Comparison of ENCODE assay signal across 13 cellular contexts in the genomic region with DNA sequence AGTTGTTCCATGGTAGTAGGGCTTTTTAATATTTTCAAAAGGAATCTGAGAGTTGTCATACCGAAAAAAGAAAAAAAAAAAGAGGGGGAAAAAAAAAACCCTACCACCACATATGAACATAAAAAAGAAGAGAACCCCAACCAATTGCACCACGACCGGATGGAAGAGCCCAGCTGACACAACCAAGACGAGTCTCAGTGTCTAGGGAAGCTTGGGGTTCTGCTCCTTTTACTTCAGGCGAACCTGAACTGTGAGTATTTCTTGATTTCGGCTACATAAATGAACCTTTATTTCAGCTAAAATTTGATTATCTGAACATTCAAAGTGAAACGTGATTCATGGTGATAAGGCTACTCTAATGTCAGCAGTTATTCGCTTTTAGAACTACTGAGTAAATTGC. TPM values are rescaled to one million over a fixed set of nuclear protein-coding genes. Genes with fewer than 3 reads are reported as not detected.
A peak's percentile ranks its signal among the peaks of the same experiment; 100 is the strongest.
DNase-seq lines count a peak whose midpoint lies in the region; ATAC-seq, FAIRE-seq and TF ChIP-seq lines count a peak whose summit lies in the region.
"Had no signal": no experiment of that assay in that cellular context is flagged by ENCODE, and none has a peak within 500 bp of the region (broad histone marks: within the 10 kb centered on the region; RNA-seq: fewer than 3 reads in every experiment).

A gene with protein sequence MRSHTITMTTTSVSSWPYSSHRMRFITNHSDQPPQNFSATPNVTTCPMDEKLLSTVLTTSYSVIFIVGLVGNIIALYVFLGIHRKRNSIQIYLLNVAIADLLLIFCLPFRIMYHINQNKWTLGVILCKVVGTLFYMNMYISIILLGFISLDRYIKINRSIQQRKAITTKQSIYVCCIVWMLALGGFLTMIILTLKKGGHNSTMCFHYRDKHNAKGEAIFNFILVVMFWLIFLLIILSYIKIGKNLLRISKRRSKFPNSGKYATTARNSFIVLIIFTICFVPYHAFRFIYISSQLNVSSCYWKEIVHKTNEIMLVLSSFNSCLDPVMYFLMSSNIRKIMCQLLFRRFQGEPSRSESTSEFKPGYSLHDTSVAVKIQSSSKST (plus strand): TSS at position 139 of the 400 bp plus-strand sequence. CDS start 6,661 bp downstream, outside the sequence.

- no peak for TF ChIP-seq POLR2A in H1 (IDR thresholded peaks at IDR 0.05; ENCODE audit: control extremely low read depth in 1 of 2, low read depth in 2 of 2, low read length in 2 of 2)

- 77% methylated on average over 7 of the region's 8 CpGs; no CpG with 5 or more reads in 1 of the 2 experiments for WGBS in H1 (ENCODE audit: extremely low coverage in 1 of 2, insufficient coverage in 1 of 2, insufficient read length in 1 of 2, insufficient replicate concordance in 2 of 2, low coverage in 1 of 2, low lambda C conversion rate in 2 of 2, missing lambda C conversion rate in 1 of 2), 2 experiments

- no peaks in the 10 kb centered on the region for H3K9me2 ChIP-seq in OCI-LY1 (ENCODE audit: low read depth, low read length)

- H3K4me3 Mint-ChIP-seq in stimulated activated naive CD8-positive, alpha-beta T cell treated with anti-CD3 and anti-CD28 coated beads, Interleukin-15, Interleukin-2, amounts not matched to agents 100 ng/mL and 50 ng/mL, for 24 hours, result peak within 1 kb of the TSS; percentile 55
- H3K4me3 Mint-ChIP-seq: central memory CD8-positive, alpha-beta T cell; H9 had no signal

- peak; percentile 28 for FAIRE-seq in H1 (lab: Jason Lieb, UNC)

- H3K56ac ChIP-seq in H1 (replicated peaks; ENCODE audit: insufficient read length, low read depth, low read length), result no peak within 1 kb of the TSS

- no peak for ATAC-seq in HG02870 (IDR thresholded peaks at IDR 0.05; ENCODE audit: unreplicated experiment)
- ATAC-seq in GM21529 (IDR thresholded peaks at IDR 0.05; ENCODE audit: unreplicated experiment), result no peak

- H3K27ac ChIP-seq in OCI-LY1 (ENCODE audit: low read depth, low read length, poor library complexity, severe bottlenecking) (peak within 1 kb of the TSS; percentile 60), H1 (ENCODE audit: low read depth, low read length) (no peak within 1 kb of the TSS)
- H3K27ac ChIP-seq: ovary had no signal

- peak within 1 kb of the TSS; percentile 68 for H3K27ac Mint-ChIP-seq in stimulated activated naive CD8-positive, alpha-beta T cell treated with anti-CD3 and anti-CD28 coated beads, Interleukin-15, Interleukin-2, amounts not matched to agents 100 ng/mL and 50 ng/mL, for 24 hours
- H3K27ac Mint-ChIP-seq: H9 had no signal

- POLR2A ChIA-PET in H1 (lab: Charles Lee; ENCODE audit: partially characterized antibody), result interaction anchor here (0.7 kb wide), 1 partner anchor 29 kb away, joined by 3 read pairs; no protein-coding TSS in a partner anchor

- no peak within 1 kb of the TSS for H2BK20ac ChIP-seq in H1 (ENCODE audit: low read length)

- no peaks in the 10 kb centered on the region for H3K36me3 Mint-ChIP-seq in stimulated activated naive CD8-positive, alpha-beta T cell treated with anti-CD3 and anti-CD28 coated beads, Interleukin-15, Interleukin-2, amounts not matched to agents 100 ng/mL and 50 ng/mL, for 24 hours (ENCODE audit: low read depth)

- no peaks in the 10 kb centered on the region for H3K9me3 ChIP-seq in OCI-LY1 (ENCODE audit: low read length)
- no peaks in the 10 kb centered on the region for H3K9me3 ChIP-seq in H1 (ENCODE audit: insufficient read depth in 2 of 2, low read depth in 1 of 2, low read length in 1 of 2)
- H3K9me3 ChIP-seq: ovary had no signal

- H3K4me1 Mint-ChIP-seq in stimulated activated naive CD8-positive, alpha-beta T cell treated with anti-CD3 and anti-CD28 coated beads, Interleukin-15, Interleukin-2, amounts not matched to agents 100 ng/mL and 50 ng/mL, for 24 hours (ENCODE audit: low read depth), result peaks cover 63% of the 10 kb centered on the region
- H3K4me1 Mint-ChIP-seq: H9 had no signal

- no peak within 1 kb of the TSS for H4K5ac ChIP-seq in H1 (ENCODE audit: insufficient read length, low read depth, low read length)

- H2BK15ac ChIP-seq in H1 (ENCODE audit: low read length), result no peak within 1 kb of the TSS

- H3K4ac ChIP-seq in H1 (replicated peaks; ENCODE audit: insufficient read length, low read depth, low read length), result no peak within 1 kb of the TSS

- H3K4me1 ChIP-seq in OCI-LY1 (ENCODE audit: insufficient read depth, low read length, severe bottlenecking) (peaks cover 68% of the 10 kb centered on the region), H1 (replicated peaks in 1 of 4; ENCODE audit: control insufficient read depth in 3 of 4, insufficient read depth in 4 of 4, low read length in 3 of 4) (no peaks in the 10 kb centered on the region)

- H3K4me3 ChIP-seq in OCI-LY1 (ENCODE audit: low read depth, low read length, poor library complexity, severe bottlenecking), result peak within 1 kb of the TSS; percentile 23
- H3K4me3 ChIP-seq in H1 (ENCODE audit: extremely low read depth in 1 of 4, insufficient read depth in 2 of 4, low read depth in 3 of 4, low read length in 4 of 4), result no peak within 1 kb of the TSS
- H3K4me3 ChIP-seq: ovary had no signal

- H4K20me1 ChIP-seq in OCI-LY1 (ENCODE audit: insufficient read depth, low read length) (no peaks in the 10 kb centered on the region), H1 (replicated peaks in 1 of 2; ENCODE audit: control insufficient read depth in 1 of 2, insufficient read depth in 2 of 2, low read length in 2 of 2) (no peaks in the 10 kb centered on the region)

- H2AFZ ChIP-seq in OCI-LY1 (ENCODE audit: low read length), result no peak within 1 kb of the TSS
- no peak within 1 kb of the TSS for H2AFZ ChIP-seq in H1 (ENCODE audit: low read length)

- H3K36me3 ChIP-seq in OCI-LY1 (ENCODE audit: insufficient read depth, low read length) (peaks cover 4% of the 10 kb centered on the region; the same call in 1 of the 2 replicates), H1 (ENCODE audit: control insufficient read depth in 2 of 4, insufficient read depth in 4 of 4, low read length in 3 of 4) (no peaks in the 10 kb centered on the region)
- H3K36me3 ChIP-seq: ovary had no signal

- H2BK120ac ChIP-seq in H1 (replicated peaks; ENCODE audit: low read depth, low read length), result no peak within 1 kb of the TSS

- no peak within 1 kb of the TSS for H2BK12ac ChIP-seq in H1 (ENCODE audit: low read depth, low read length)

- no peak within 1 kb of the TSS for H3K23ac ChIP-seq in H1 (ENCODE audit: insufficient read length)

- H3K79me1 ChIP-seq in H1 (ENCODE audit: low read depth, low read length), result no peaks in the 10 kb centered on the region

- H3K9me3 Mint-ChIP-seq in stimulated activated naive CD8-positive, alpha-beta T cell treated with anti-CD3 and anti-CD28 coated beads, Interleukin-15, Interleukin-2, amounts not matched to agents 100 ng/mL and 50 ng/mL, for 24 hours, result no peaks in the 10 kb centered on the region
- H3K9me3 Mint-ChIP-seq: central memory CD8-positive, alpha-beta T cell had no signal

- peak within 1 kb of the TSS; percentile 55 for H3K4me2 ChIP-seq in OCI-LY1 (ENCODE audit: low read length)
- H3K4me2 ChIP-seq in H1 (ENCODE audit: insufficient read depth in 1 of 2, low read depth in 2 of 2, low read length in 2 of 2), result no peak within 1 kb of the TSS

- H3K27me3 ChIP-seq in OCI-LY1 (ENCODE audit: insufficient read depth, low read length) (no peaks in the 10 kb centered on the region), H1 (replicated peaks in 1 of 4; ENCODE audit: control insufficient read depth in 3 of 4, extremely low read depth in 1 of 4, insufficient read depth in 3 of 4, low read length in 3 of 4) (no peaks in the 10 kb centered on the region)
- H3K27me3 ChIP-seq: ovary had no signal

- H2BK5ac ChIP-seq in H1 (ENCODE audit: low read depth, low read length), result no peak within 1 kb of the TSS

- H4K8ac ChIP-seq in H1 (ENCODE audit: extremely low read depth, insufficient read depth, low read length), result no peak within 1 kb of the TSS

- H2AK5ac ChIP-seq in H1 (ENCODE audit: low read depth, low read length), result no peak within 1 kb of the TSS

- CTCF ChIA-PET in H1 (lab: Charles Lee; ENCODE audit: partially characterized antibody), result interaction anchor here (0.6 to 0.7 kb wide), 2 partner anchors 8 to 91 kb away, joined by 3 read pairs; no protein-coding TSS in a partner anchor

- no peaks in the 10 kb centered on the region for H3F3A ChIP-seq in OCI-LY1 (ENCODE audit: insufficient read depth, low read length)

- H3K27me3 Mint-ChIP-seq in stimulated activated naive CD8-positive, alpha-beta T cell treated with anti-CD3 and anti-CD28 coated beads, Interleukin-15, Interleukin-2, amounts not matched to agents 100 ng/mL and 50 ng/mL, for 24 hours, result no peaks in the 10 kb centered on the region
- H3K27me3 Mint-ChIP-seq: central memory CD8-positive, alpha-beta T cell had no signal

- DNase-seq in activated T-cell treated with anti-CD3 and anti-CD28 coated beads for 24 hours (ENCODE audit: low read depth) (peak; percentile 6), H1 (ENCODE audit: low read depth in 1 of 2, low spot score in 2 of 2) (no peak), NCI-H146 treated with DMSO at 0.1 percent for 48 hours (lab: John Stamatoyannopoulos, UW; ENCODE audit: unreplicated experiment) (no peak)
- DNase-seq in activated T-cell treated with anti-CD3 and anti-CD28 coated beads, Interleukin-2, amount 50 U/mL, for 1 hour, result no peak
- DNase-seq: H9, islet precursor cell, NCI-H510A treated with DMSO at 0.1 percent for 48 hours, ovary had no signal

- no peak for TF ChIP-seq EP300 in H1 (IDR thresholded peaks at IDR 0.05; ENCODE audit: borderline replicate concordance in 1 of 2, low read depth in 2 of 2, low read length in 2 of 2)

- H3K14ac ChIP-seq in H1 (ENCODE audit: insufficient read length), result no peak within 1 kb of the TSS

- TF ChIP-seq CTCF in OCI-LY1 (IDR thresholded peaks at IDR 0.05; ENCODE audit: low read length) (no peak), H1 (IDR thresholded peaks at IDR 0.05; ENCODE audit: control extremely low read depth in 1 of 3, insufficient read depth in 1 of 3, low read depth in 1 of 3, low read length in 3 of 3) (no peak)

- no peaks in the 10 kb centered on the region for H3K23me2 ChIP-seq in H1 (ENCODE audit: low read depth, low read length)

- peak within 1 kb of the TSS; percentile 32 for H3K9ac ChIP-seq in OCI-LY1 (ENCODE audit: low read length)
- H3K9ac ChIP-seq in H1 (replicated peaks in 1 of 4; ENCODE audit: extremely low read depth in 1 of 4, low read depth in 3 of 4, low read length in 3 of 4), result no peak within 1 kb of the TSS

- TF ChIP-seq RAD21 in H1 (IDR thresholded peaks at IDR 0.05 in 1 of 2, conservative IDR thresholded peaks at IDR 0.05 in 1 of 2; ENCODE audit: low read depth in 2 of 2, low read length in 2 of 2), result no peak

- H3K79me2 ChIP-seq in OCI-LY1 (ENCODE audit: insufficient read depth, low read length), result no peaks in the 10 kb centered on the region
- no peaks in the 10 kb centered on the region for H3K79me2 ChIP-seq in H1 (ENCODE audit: control insufficient read depth in 1 of 2, insufficient read depth in 2 of 2, low read length in 2 of 2)

- no peak within 1 kb of the TSS for H3K18ac ChIP-seq in H1 (ENCODE audit: extremely low read depth, low read length)

- H4K91ac ChIP-seq in H1 (replicated peaks; ENCODE audit: insufficient read length, low read length), result no peak within 1 kb of the TSS

RNA-seq across cellular contexts. Expression of the gene that starts here (rescaled TPM):
- total RNA-seq in H1 (2021; fragmentation: NEBNext Ultra II Directional; extraction: Animal tissue kit (Norgen Biotek cat#: 25700)), result not detected in 2 replicates
- polyA plus RNA-seq in H1 (2011; rRNA removed), result not detected in 2 replicates
- polyA plus RNA-seq in H1 (2011; cell fraction: cytosol; rRNA removed), result not detected
- not detected for polyA plus RNA-seq in H1 (2011; cell fraction: nucleus; rRNA removed)
- 0.13 TPM in 1 of 4 replicates, not detected in the others for polyA plus RNA-seq in H1 (2012, experiment 1 of 2)
- not detected for polyA plus RNA-seq in H1 (2012, experiment 2 of 2)
- polyA plus RNA-seq in H1 (2013, experiment 1 of 2), result not detected
- not detected for polyA plus RNA-seq in H1 (2013, experiment 2 of 2)
- not detected in 2 replicates for polyA minus RNA-seq in H1 (2011; rRNA and poly(A)+ RNA removed)
- polyA minus RNA-seq in H1 (2011; cell fraction: cytosol; rRNA and poly(A)+ RNA removed), result not detected
- not detected for polyA minus RNA-seq in H1 (2011; cell fraction: nucleus; rRNA and poly(A)+ RNA removed)
- total RNA-seq: H9 had no signal
